In genomic region chr1:115538579-115538978, GRCh38 we compare ENCODE assay signal across 29 cellular contexts.
"Had no signal": no experiment of that assay in that cellular context is flagged by ENCODE, and none has a peak within 500 bp of the region (broad histone marks: within the 10 kb centered on the region; RNA-seq: fewer than 3 reads in every experiment).

No MANE protein-coding gene starts in this region.

- ATAC-seq: activated CD8-positive, alpha-beta memory T cell treated with anti-CD3 and anti-CD28 coated beads, Interleukin-2, amount 10 ng/mL, durations not matched to agents 7 days and 5 days; Panc1 had no signal

- H3K9me3 ChIP-seq: ascending aorta had no signal

- H3K4me3 ChIP-seq: ascending aorta had no signal

- H3K4me1 ChIP-seq: ascending aorta had no signal

- H3K27ac ChIP-seq: ascending aorta, WERI-Rb-1 had no signal

- H3K27me3 ChIP-seq: ascending aorta had no signal

- H3K36me3 ChIP-seq: ascending aorta, WERI-Rb-1 had no signal

- DNase-seq: activated CD4-positive, alpha-beta memory T cell treated with anti-CD3 and anti-CD28 coated beads, Interleukin-2, amount 10 ng/mL, durations not matched to agents 7 days and 5 days; activated CD4-positive, alpha-beta T cell treated with anti-CD3 and anti-CD28 coated beads for 1 hour; activated CD4-positive, alpha-beta T cell treated with anti-CD3 and anti-CD28 coated beads for 48 hours; activated CD4-positive, CD25-positive, alpha-beta regulatory T cell; activated CD8-positive, alpha-beta memory T cell treated with anti-CD3 and anti-CD28 coated beads for 24 hours; activated CD8-positive, alpha-beta memory T cell treated with anti-CD3 and anti-CD28 coated beads, Interleukin-2, amount 10 ng/mL, durations not matched to agents 7 days and 5 days; activated CD8-positive, alpha-beta memory T cell treated with anti-CD3 and anti-CD28 coated beads, Interleukin-2, amount 50 U/mL, for 48 hours; activated effector memory CD4-positive, alpha-beta T cell treated with Interleukin-2 at 50 U/mL for 16 hours; activated naive CD4-positive, alpha-beta T cell treated with anti-CD3 and anti-CD28 coated beads, Interleukin-2, amount 50 U/mL, for 16 hours; activated naive CD8-positive, alpha-beta T cell treated with anti-CD3 and anti-CD28 coated beads for 36 hours; activated T-cell treated with anti-CD3 and anti-CD28 coated beads, Interleukin-2, amount 50 U/mL, for 48 hours; amygdala; Karpas-422; KBM-7; NCI-H1105; NCI-H1417 treated with DMSO at 0.1 percent for 48 hours; NCI-H187 treated with DMSO at 0.1 percent for 48 hours; NCI-H2081 treated with DMSO at 0.1 percent for 48 hours; NCI-H345; NCI-H524 treated with DMSO at 0.1 percent for 48 hours; RPMI8226; SIG-M5; SW 1271; T-helper 1 cell; T-helper 2 cell; T-helper 9 cell; WERI-Rb-1 had no signal
